Comparison of ENCODE assay signal across 2 cellular contexts in the genomic region with DNA sequence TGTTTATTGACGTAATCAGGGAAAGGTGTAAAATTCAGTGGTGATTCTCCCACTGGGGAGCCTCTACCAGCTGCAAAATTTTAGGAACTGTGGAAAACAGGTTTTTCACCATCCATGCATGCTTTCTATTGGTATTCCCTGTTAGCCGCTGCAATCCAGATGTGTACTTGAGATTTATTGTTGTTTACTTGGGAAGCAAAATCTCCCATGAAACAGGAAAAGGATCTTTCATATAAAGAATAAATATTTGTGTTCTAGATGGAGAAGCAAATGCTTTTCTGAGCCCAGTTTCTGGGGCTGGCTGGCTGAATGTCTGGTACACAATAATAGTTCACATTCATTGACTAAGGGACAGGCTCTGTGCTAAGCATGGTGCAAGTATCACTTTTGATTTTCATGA.
TF ChIP-seq lines count a peak whose summit lies in the region.

No MANE protein-coding gene starts in this region.

TF ChIP-seq in IMR-90, 13 proteins besides CTCF, POLR2A, EP300 and RAD21 (continued from another document):
- TF ChIP-seq MXI1 (IDR thresholded peaks at IDR 0.05; ENCODE audit: borderline replicate concordance, low read depth, low read length) (no peak), CEBPB (IDR thresholded peaks at IDR 0.05; ENCODE audit: low read depth, low read length) (no peak), NFE2L2 (IDR thresholded peaks at IDR 0.05; ENCODE audit: low read depth, low read length) (no peak), CHD1 (IDR thresholded peaks at IDR 0.05; ENCODE audit: low read depth, low read length) (no peak), BHLHE40 (IDR thresholded peaks at IDR 0.05; ENCODE audit: low read depth, low read length) (no peak), SMC3 (IDR thresholded peaks at IDR 0.05; ENCODE audit: low read depth, low read length) (no peak), MAFK (IDR thresholded peaks at IDR 0.05; ENCODE audit: low read depth, low read length) (no peak), FOS (IDR thresholded peaks at IDR 0.05; ENCODE audit: low read depth, low read length) (no peak), MAZ (IDR thresholded peaks at IDR 0.05; ENCODE audit: borderline replicate concordance, low read depth, low read length) (no peak)
- TF ChIP-seq, protein P1, sequence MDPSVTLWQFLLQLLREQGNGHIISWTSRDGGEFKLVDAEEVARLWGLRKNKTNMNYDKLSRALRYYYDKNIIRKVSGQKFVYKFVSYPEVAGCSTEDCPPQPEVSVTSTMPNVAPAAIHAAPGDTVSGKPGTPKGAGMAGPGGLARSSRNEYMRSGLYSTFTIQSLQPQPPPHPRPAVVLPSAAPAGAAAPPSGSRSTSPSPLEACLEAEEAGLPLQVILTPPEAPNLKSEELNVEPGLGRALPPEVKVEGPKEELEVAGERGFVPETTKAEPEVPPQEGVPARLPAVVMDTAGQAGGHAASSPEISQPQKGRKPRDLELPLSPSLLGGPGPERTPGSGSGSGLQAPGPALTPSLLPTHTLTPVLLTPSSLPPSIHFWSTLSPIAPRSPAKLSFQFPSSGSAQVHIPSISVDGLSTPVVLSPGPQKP (IDR thresholded peaks at IDR 0.05; ENCODE audit: borderline replicate concordance, low read depth, low read length), result no peak
- TF ChIP-seq, protein P2, sequence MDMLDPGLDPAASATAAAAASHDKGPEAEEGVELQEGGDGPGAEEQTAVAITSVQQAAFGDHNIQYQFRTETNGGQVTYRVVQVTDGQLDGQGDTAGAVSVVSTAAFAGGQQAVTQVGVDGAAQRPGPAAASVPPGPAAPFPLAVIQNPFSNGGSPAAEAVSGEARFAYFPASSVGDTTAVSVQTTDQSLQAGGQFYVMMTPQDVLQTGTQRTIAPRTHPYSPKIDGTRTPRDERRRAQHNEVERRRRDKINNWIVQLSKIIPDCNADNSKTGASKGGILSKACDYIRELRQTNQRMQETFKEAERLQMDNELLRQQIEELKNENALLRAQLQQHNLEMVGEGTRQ (IDR thresholded peaks at IDR 0.05; ENCODE audit: low read depth, low read length), result no peak

TF ChIP-seq in GM12878, 131 proteins besides CTCF, POLR2A, EP300 and RAD21 (continued from another document):
- TF ChIP-seq IKZF1 (conservative IDR thresholded peaks at IDR 0.05) (no peak), FOXK2 (IDR thresholded peaks at IDR 0.05) (no peak), ZBED1 (IDR thresholded peaks at IDR 0.05; ENCODE audit: borderline replicate concordance) (no peak)
- TF ChIP-seq, protein P3, sequence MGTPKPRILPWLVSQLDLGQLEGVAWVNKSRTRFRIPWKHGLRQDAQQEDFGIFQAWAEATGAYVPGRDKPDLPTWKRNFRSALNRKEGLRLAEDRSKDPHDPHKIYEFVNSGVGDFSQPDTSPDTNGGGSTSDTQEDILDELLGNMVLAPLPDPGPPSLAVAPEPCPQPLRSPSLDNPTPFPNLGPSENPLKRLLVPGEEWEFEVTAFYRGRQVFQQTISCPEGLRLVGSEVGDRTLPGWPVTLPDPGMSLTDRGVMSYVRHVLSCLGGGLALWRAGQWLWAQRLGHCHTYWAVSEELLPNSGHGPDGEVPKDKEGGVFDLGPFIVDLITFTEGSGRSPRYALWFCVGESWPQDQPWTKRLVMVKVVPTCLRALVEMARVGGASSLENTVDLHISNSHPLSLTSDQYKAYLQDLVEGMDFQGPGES (IDR thresholded peaks at IDR 0.05), result no peak
